In genomic region chr13:41061075-41061913, GRCh38 we compare ENCODE assay signal across 1 cellular context.
A peak's percentile ranks its signal among the peaks of the same experiment; 100 is the strongest.
TF ChIP-seq lines count a peak whose summit lies in the region.

TSS of gene WBP4 (plus strand) at chr13:41061509. CDS start at chr13:41061674, 165 bp downstream.

TF ChIP-seq in WTC11, 78 proteins besides CTCF, POLR2A, EP300 and RAD21 (continued from another document and continues in another):
- TF ChIP-seq AFF4 (CRISPR knock-in tag; IDR thresholded peaks at IDR 0.05; ENCODE audit: borderline replicate concordance) (no peak), CREM (CRISPR knock-in tag; IDR thresholded peaks at IDR 0.05) (0 out of 2 replicates have a peak, but pooled peaks have one; percentile 42), TCF7 (CRISPR knock-in tag; IDR thresholded peaks at IDR 0.05; ENCODE audit: low read depth) (no peak; the same call in 1 of the 2 replicates), TEAD4 (CRISPR knock-in tag; IDR thresholded peaks at IDR 0.05) (peak; percentile 47; the same call in 1 of the 2 replicates), MAX (CRISPR knock-in tag; IDR thresholded peaks at IDR 0.05) (peak; percentile 65), NFE2L1 (CRISPR knock-in tag; IDR thresholded peaks at IDR 0.05) (peak; percentile 47; the same call in 1 of the 2 replicates), USF2 (CRISPR knock-in tag; IDR thresholded peaks at IDR 0.05) (0 out of 2 replicates have a peak, but pooled peaks have one; percentile 10), ZNF532 (CRISPR knock-in tag; IDR thresholded peaks at IDR 0.05; ENCODE audit: borderline replicate concordance) (no peak), NR2C2 (CRISPR knock-in tag; IDR thresholded peaks at IDR 0.05) (no peak), SOX15 (CRISPR knock-in tag; IDR thresholded peaks at IDR 0.05) (no peak), ATF6 (CRISPR knock-in tag; IDR thresholded peaks at IDR 0.05) (no peak), ZNF138 (CRISPR knock-in tag; conservative IDR thresholded peaks at IDR 0.05) (no peak), CDX4 (CRISPR knock-in tag; IDR thresholded peaks at IDR 0.05; ENCODE audit: borderline replicate concordance) (no peak), FOXP4 (CRISPR knock-in tag; IDR thresholded peaks at IDR 0.05) (no peak; the same call in 1 of the 2 replicates), ZNF317 (CRISPR knock-in tag; IDR thresholded peaks at IDR 0.05; ENCODE audit: borderline replicate concordance, low read depth) (0 out of 2 replicates have a peak, but pooled peaks have one; percentile 37), E2F1 (CRISPR knock-in tag; IDR thresholded peaks at IDR 0.05) (no peak), MXD4 (CRISPR knock-in tag; IDR thresholded peaks at IDR 0.05; ENCODE audit: borderline replicate concordance) (no peak), CREB1 (CRISPR knock-in tag; IDR thresholded peaks at IDR 0.05) (no peak), NFATC4 (CRISPR knock-in tag; IDR thresholded peaks at IDR 0.05) (no peak), ESRRA (CRISPR knock-in tag; IDR thresholded peaks at IDR 0.05; ENCODE audit: borderline replicate concordance) (no peak), ZMAT4 (CRISPR knock-in tag; IDR thresholded peaks at IDR 0.05) (no peak), CBFB (CRISPR knock-in tag; IDR thresholded peaks at IDR 0.05; ENCODE audit: low read depth) (no peak), MLX (CRISPR knock-in tag; IDR thresholded peaks at IDR 0.05) (no peak), PRDM15 (CRISPR knock-in tag; IDR thresholded peaks at IDR 0.05) (peak; percentile 93), E2F5 (CRISPR knock-in tag; IDR thresholded peaks at IDR 0.05) (peak; percentile 75; the same call in 1 of the 2 replicates), ELF4 (CRISPR knock-in tag; IDR thresholded peaks at IDR 0.05; ENCODE audit: low read depth) (no peak), ERG (CRISPR knock-in tag; IDR thresholded peaks at IDR 0.05) (no peak), ZNF219 (CRISPR knock-in tag; IDR thresholded peaks at IDR 0.05; ENCODE audit: borderline replicate concordance) (no peak; the same call in 1 of the 2 replicates), ZNF232 (CRISPR knock-in tag; IDR thresholded peaks at IDR 0.05) (0 out of 2 replicates have a peak, but pooled peaks have one; percentile 7), FOXJ3 (CRISPR knock-in tag; IDR thresholded peaks at IDR 0.05; ENCODE audit: borderline replicate concordance) (no peak), TP53 (CRISPR knock-in tag; IDR thresholded peaks at IDR 0.05) (no peak)
